Comparison of ENCODE assay signal across 1 cellular context in genomic region chr7:106812027-106812643, GRCh38.
A peak's percentile ranks its signal among the peaks of the same experiment; 100 is the strongest.
TF ChIP-seq lines count a peak whose summit lies in the region.

No MANE protein-coding gene starts in this region.

TF ChIP-seq in K562, 482 proteins besides CTCF, POLR2A, EP300 and RAD21 (continued from another document and continues in another):
- TF ChIP-seq ATF4 (CRISPR knock-in tag; IDR thresholded peaks at IDR 0.05) (peak; percentile 58; the same call in 1 of the 2 replicates), PHF20 (IDR thresholded peaks at IDR 0.05; ENCODE audit: partially characterized antibody) (no peak), CGGBP1 (CRISPR knock-in tag; IDR thresholded peaks at IDR 0.05) (no peak), ZNF277 (CRISPR knock-in tag; IDR thresholded peaks at IDR 0.05; ENCODE audit: borderline replicate concordance) (no peak), CAMTA2 (CRISPR knock-in tag; conservative IDR thresholded peaks at IDR 0.05) (no peak), SP2 (IDR thresholded peaks at IDR 0.05; ENCODE audit: extremely low read depth, low read depth, low read length, poor library complexity, severe bottlenecking) (no peak), E2F8 (IDR thresholded peaks at IDR 0.05; ENCODE audit: low read depth, partially characterized antibody) (no peak), MCM5 (IDR thresholded peaks at IDR 0.05; ENCODE audit: low read depth) (no peak), CBX5 (IDR thresholded peaks at IDR 0.05; ENCODE audit: borderline replicate concordance, low read depth) (no peak), ZNF507 (tag; conservative IDR thresholded peaks at IDR 0.05) (no peak), NR3C1 (CRISPR knock-in tag; IDR thresholded peaks at IDR 0.05) (no peak), SRSF9 (IDR thresholded peaks at IDR 0.05; ENCODE audit: borderline replicate concordance, low read depth, low read length) (no peak), SMC3 (conservative IDR thresholded peaks at IDR 0.05; ENCODE audit: insufficient read depth, low read depth, low read length) (no peak), TARDBP (IDR thresholded peaks at IDR 0.05) (no peak), SMARCC2 (IDR thresholded peaks at IDR 0.05; ENCODE audit: low read depth) (no peak), GABPB2 (CRISPR knock-in tag; conservative IDR thresholded peaks at IDR 0.05) (no peak), SMAD2 (IDR thresholded peaks at IDR 0.05; ENCODE audit: low read depth, low read length) (no peak), NEUROD1 (IDR thresholded peaks at IDR 0.05; ENCODE audit: borderline replicate concordance, low read depth, low read length, partially characterized antibody) (peak; percentile 20), CREB3 (tag; conservative IDR thresholded peaks at IDR 0.05; ENCODE audit: low read depth) (no peak), STAG1 (CRISPR knock-in tag; IDR thresholded peaks at IDR 0.05; ENCODE audit: borderline replicate concordance) (no peak), REST (CRISPR knock-in tag; IDR thresholded peaks at IDR 0.05; ENCODE audit: low read depth) (no peak), MCM3 (IDR thresholded peaks at IDR 0.05) (no peak), MTA1 (IDR thresholded peaks at IDR 0.05; ENCODE audit: borderline replicate concordance) (no peak), ZNF436 (CRISPR knock-in tag; IDR thresholded peaks at IDR 0.05) (no peak), ZBTB8A (IDR thresholded peaks at IDR 0.05; ENCODE audit: partially characterized antibody) (no peak), ZC3H8 (IDR thresholded peaks at IDR 0.05) (no peak), DMBX1 (CRISPR knock-in tag; IDR thresholded peaks at IDR 0.05; ENCODE audit: borderline replicate concordance) (peak; percentile 85), ZNF717 (CRISPR knock-in tag; IDR thresholded peaks at IDR 0.05) (no peak), PCBP1 (IDR thresholded peaks at IDR 0.05; ENCODE audit: low read depth, low read length, poor library complexity, severe bottlenecking) (no peak), POU5F1 (IDR thresholded peaks at IDR 0.05; ENCODE audit: borderline replicate concordance, low read depth, low read length, partially characterized antibody) (no peak), SNRNP70 (optimal IDR thresholded peaks at IDR 0.05; ENCODE audit: low read depth, low read length) (no peak), KAT8 (IDR thresholded peaks at IDR 0.05; ENCODE audit: low read depth) (no peak), LCOR (CRISPR knock-in tag; IDR thresholded peaks at IDR 0.05) (peak; percentile 63), ZNF354B (CRISPR knock-in tag; IDR thresholded peaks at IDR 0.05) (no peak), HDAC2 (IDR thresholded peaks at IDR 0.05) (no peak), CLOCK (CRISPR knock-in tag; IDR thresholded peaks at IDR 0.05; ENCODE audit: borderline replicate concordance) (no peak), ZHX1 (conservative IDR thresholded peaks at IDR 0.05; ENCODE audit: low read length) (no peak), KLF13 (tag; IDR thresholded peaks at IDR 0.05; ENCODE audit: borderline replicate concordance, low read depth) (no peak; the same call in 1 of the 2 replicates), XRCC5 (IDR thresholded peaks at IDR 0.05; ENCODE audit: low read depth, low read length) (no peak), ELK1 (CRISPR knock-in tag; IDR thresholded peaks at IDR 0.05) (no peak), ZNF384 (IDR thresholded peaks at IDR 0.05; ENCODE audit: low read depth, low read length) (no peak), PHF8 (IDR thresholded peaks at IDR 0.05; ENCODE audit: borderline replicate concordance, low read length) (no peak), CHAMP1 (IDR thresholded peaks at IDR 0.05) (no peak)
